In genomic region chr1:241551759-241552638, GRCh38 we compare ENCODE assay signal across 1 cellular context.
A peak's percentile ranks its signal among the peaks of the same experiment; 100 is the strongest.
TF ChIP-seq lines count a peak whose summit lies in the region.

No MANE protein-coding gene starts in this region.

TF ChIP-seq in K562, 482 proteins besides CTCF, POLR2A, EP300 and RAD21 (continued from another document and continues in another):
- TF ChIP-seq ZNF318 (IDR thresholded peaks at IDR 0.05; ENCODE audit: borderline replicate concordance in 1 of 2, low read depth in 1 of 2) (peak in 1 of 2 experiments; percentile 66; a peak in 1 of 4 replicates), ZNF79 (CRISPR knock-in tag; IDR thresholded peaks at IDR 0.05; ENCODE audit: low read depth) (0 out of 2 replicates have a peak, but pooled peaks have one; percentile 21), E2F5 (CRISPR knock-in tag; IDR thresholded peaks at IDR 0.05) (no peak), RUNX1 (IDR thresholded peaks at IDR 0.05; ENCODE audit: low read depth) (no peak), MYNN (IDR thresholded peaks at IDR 0.05) (peak; percentile 96), MYNN (CRISPR knock-in tag; IDR thresholded peaks at IDR 0.05) (no peak), PURB (CRISPR knock-in tag; IDR thresholded peaks at IDR 0.05; ENCODE audit: low read depth) (no peak), ETV5 (CRISPR knock-in tag; IDR thresholded peaks at IDR 0.05; ENCODE audit: low read depth) (peak; percentile 71), E2F4 (CRISPR knock-in tag; IDR thresholded peaks at IDR 0.05; ENCODE audit: low read depth) (no peak), NFYB (IDR thresholded peaks at IDR 0.05; ENCODE audit: extremely low read depth, insufficient read length) (no peak), ARID3A (IDR thresholded peaks at IDR 0.05; ENCODE audit: borderline replicate concordance, low read depth, low read length) (no peak), ZNF696 (CRISPR knock-in tag; conservative IDR thresholded peaks at IDR 0.05) (no peak), ZNF354B (CRISPR knock-in tag; IDR thresholded peaks at IDR 0.05) (no peak), ELK1 (CRISPR knock-in tag; IDR thresholded peaks at IDR 0.05) (no peak), ZNF431 (CRISPR knock-in tag; IDR thresholded peaks at IDR 0.05) (no peak), MAX (CRISPR knock-in tag; IDR thresholded peaks at IDR 0.05) (no peak), NFIC (IDR thresholded peaks at IDR 0.05) (0 out of 2 replicates have a peak, but pooled peaks have one; percentile 10), NELFE (IDR thresholded peaks at IDR 0.05; ENCODE audit: insufficient read depth, insufficient read length) (no peak), LCOR (CRISPR knock-in tag; IDR thresholded peaks at IDR 0.05) (no peak), RNF2 (IDR thresholded peaks at IDR 0.05) (peak; percentile 33; the same call in 1 of the 2 replicates), FOXP4 (CRISPR knock-in tag; IDR thresholded peaks at IDR 0.05; ENCODE audit: borderline replicate concordance) (no peak), ILF3 (IDR thresholded peaks at IDR 0.05; ENCODE audit: borderline replicate concordance) (no peak), CBX2 (IDR thresholded peaks at IDR 0.05; ENCODE audit: insufficient read depth, low read length, poor library complexity, severe bottlenecking) (no peak), ZC3H8 (IDR thresholded peaks at IDR 0.05) (no peak), PCBP1 (IDR thresholded peaks at IDR 0.05; ENCODE audit: low read depth, low read length, poor library complexity, severe bottlenecking) (no peak), ZBTB34 (CRISPR knock-in tag; IDR thresholded peaks at IDR 0.05) (no peak), ZNF217 (CRISPR knock-in tag; IDR thresholded peaks at IDR 0.05) (no peak), ZSCAN29 (IDR thresholded peaks at IDR 0.05) (no peak), TFAP4 (CRISPR knock-in tag; IDR thresholded peaks at IDR 0.05; ENCODE audit: borderline replicate concordance) (no peak), YBX1 (IDR thresholded peaks at IDR 0.05) (no peak), HMG20A (CRISPR knock-in tag; conservative IDR thresholded peaks at IDR 0.05) (no peak), HCFC1 (IDR thresholded peaks at IDR 0.05; ENCODE audit: low read depth, low read length) (no peak; the same call in 1 of the 2 replicates), FUS (optimal IDR thresholded peaks at IDR 0.05; ENCODE audit: low read depth, low read length) (no peak), RBM39 (optimal IDR thresholded peaks at IDR 0.05; ENCODE audit: low read depth, low read length) (no peak), ZNF175 (CRISPR knock-in tag; IDR thresholded peaks at IDR 0.05; ENCODE audit: low read depth) (0 out of 2 replicates have a peak, but pooled peaks have one; percentile 55), HNRNPLL (IDR thresholded peaks at IDR 0.05; ENCODE audit: low read depth, low read length, poor library complexity, severe bottlenecking) (no peak), NR2F6 (CRISPR knock-in tag; IDR thresholded peaks at IDR 0.05) (no peak), ZNF197 (CRISPR knock-in tag; IDR thresholded peaks at IDR 0.05; ENCODE audit: low read depth) (peak; percentile 24; the same call in 1 of the 2 replicates), SAP30 (IDR thresholded peaks at IDR 0.05; ENCODE audit: borderline replicate concordance, insufficient read depth, low read depth, low read length, poor library complexity, severe bottlenecking) (no peak), BMI1 (IDR thresholded peaks at IDR 0.05; ENCODE audit: low read length) (no peak), PCBP2 (IDR thresholded peaks at IDR 0.05; ENCODE audit: low read depth, low read length, poor library complexity, severe bottlenecking) (no peak), THRA (IDR thresholded peaks at IDR 0.05) (no peak), ZC3H11A (IDR thresholded peaks at IDR 0.05; ENCODE audit: low read depth, low read length) (no peak), SMARCC2 (IDR thresholded peaks at IDR 0.05; ENCODE audit: low read depth) (peak; percentile 85), DMBX1 (CRISPR knock-in tag; IDR thresholded peaks at IDR 0.05; ENCODE audit: borderline replicate concordance) (no peak), ZNF12 (CRISPR knock-in tag; IDR thresholded peaks at IDR 0.05) (no peak), TSC22D4 (tag; IDR thresholded peaks at IDR 0.05) (no peak), KLF16 (IDR thresholded peaks at IDR 0.05) (no peak), CREBBP (IDR thresholded peaks at IDR 0.05; ENCODE audit: low read depth, low read length) (no peak)
